Comparison of ENCODE assay signal across 9 cellular contexts in genomic region chr11:57323503-57324153, GRCh38. TPM values are rescaled to one million over a fixed set of nuclear protein-coding genes. Genes with fewer than 3 reads are reported as not detected.
DNase-seq lines count a peak whose midpoint lies in the region; ATAC-seq and TF ChIP-seq lines count a peak whose summit lies in the region.
"Had no signal": no experiment of that assay in that cellular context is flagged by ENCODE, and none has a peak within 500 bp of the region (broad histone marks: within the 10 kb centered on the region; RNA-seq: fewer than 3 reads in every experiment).

No MANE protein-coding gene starts in this region.

- H3K14ac ChIP-seq in neuronal stem cell (ENCODE audit: low read length): peak overlapping the region; percentile 73

- peak overlapping the region; percentile 90 for H3K27ac Mint-ChIP-seq in endothelial cell (ENCODE audit: unreplicated experiment)

- H3K27me3 Mint-ChIP-seq in endothelial cell (ENCODE audit: unreplicated experiment): peaks cover 23% of the 10 kb centered on the region

- H3K4me1 ChIP-seq in Panc1 (ENCODE audit: control insufficient read depth, insufficient read depth, low read length) (peaks cover 39% of the 10 kb centered on the region), neuronal stem cell (ENCODE audit: control insufficient read depth in 2 of 2, insufficient read depth in 1 of 2, low read depth in 1 of 2, low read length in 2 of 2) (peaks cover 21 to 30% of the 10 kb centered on the region in 2 donors)

- H3K4me3 ChIP-seq in Panc1 (ENCODE audit: low read depth in 2 of 2, low read length in 2 of 2): peak overlapping the region; percentile 71 to 77
- H3K4me3 ChIP-seq in neuronal stem cell (ENCODE audit: low read length in 2 of 2): peak overlapping the region; percentile 72 to 85

- no peaks in the 10 kb centered on the region for H3K9me3 Mint-ChIP-seq in endothelial cell (ENCODE audit: unreplicated experiment)

- peak overlapping the region; percentile 96 for H2AK5ac ChIP-seq in neuronal stem cell (ENCODE audit: low read depth, low read length)

- WGBS in neuronal stem cell (ENCODE audit: extremely low coverage in 2 of 2, insufficient read length in 2 of 2, insufficient replicate concordance in 1 of 2), 2 donors: no CpG with 5 or more reads among the region's 11 CpGs

- peak overlapping the region; percentile 90 for H2BK5ac ChIP-seq in neuronal stem cell (ENCODE audit: low read length)

- peaks cover 47% of the 10 kb centered on the region for H3K36me3 Mint-ChIP-seq in endothelial cell (ENCODE audit: low read depth, unreplicated experiment)

- in situ Hi-C loops in Panc1 (cut with HindIII; ENCODE audit: low pct_unique_long_range_greater_than_20kb, low sequenced_read_pairs): no loop called here

- H2AFZ ChIP-seq in neuronal stem cell (ENCODE audit: low read length): peak overlapping the region; percentile 84

- CTCF ChIA-PET in Panc1 (lab: Charles Lee): no interaction called here

- H3K27ac ChIP-seq in Panc1 (ENCODE audit: low read length): peak overlapping the region; percentile 86
- H3K27ac ChIP-seq in neuronal stem cell (replicated peaks; ENCODE audit: low read length): peak overlapping the region; percentile 92

- peak overlapping the region; percentile 89 for H3K4me2 ChIP-seq in neuronal stem cell (ENCODE audit: insufficient read depth, low read length, poor library complexity, severe bottlenecking)

- H3K4me1 Mint-ChIP-seq in endothelial cell (ENCODE audit: unreplicated experiment): peaks cover 62% of the 10 kb centered on the region

- peak overlapping the region; percentile 68 for H3K23ac ChIP-seq in neuronal stem cell (ENCODE audit: low read depth, low read length, poor library complexity)

- ATAC-seq in Panc1: no peak
- ATAC-seq in HG03460 (IDR thresholded peaks at IDR 0.05; ENCODE audit: unreplicated experiment): no peak
- ATAC-seq in GM19463 (IDR thresholded peaks at IDR 0.05; ENCODE audit: unreplicated experiment): no peak

- DNase-seq in COLO829 (ENCODE audit: low spot score) (peak; percentile 56), Panc1 (ENCODE audit: low read depth, low spot score) (no peak), endothelial cell (ENCODE audit: low spot score) (no peak), neuronal stem cell (ENCODE audit: low spot score) (no peak), NCI-H187 treated with DMSO at 0.1 percent for 48 hours (lab: John Stamatoyannopoulos, UW) (no peak), UCSD-AML1 (lab: John Stamatoyannopoulos, UW; ENCODE audit: unreplicated experiment) (no peak)

- H3K36me3 ChIP-seq in Panc1 (ENCODE audit: control insufficient read depth, insufficient read depth, low read length): peaks cover 11% of the 10 kb centered on the region; the same call in 1 of the 2 replicates
- H3K36me3 ChIP-seq in neuronal stem cell (replicated peaks in 1 of 2; ENCODE audit: control insufficient read depth in 2 of 2, insufficient read depth in 2 of 2, low read length in 2 of 2): peaks cover 40 to 60% of the 10 kb centered on the region in 2 donors

- H2BK15ac ChIP-seq in neuronal stem cell (ENCODE audit: low read length): no peak overlapping the region

- no peak overlapping the region for H4K91ac ChIP-seq in neuronal stem cell (ENCODE audit: low read depth, low read length, poor library complexity)

- peak overlapping the region; percentile 75 for H2BK12ac ChIP-seq in neuronal stem cell (ENCODE audit: low read length)

- H3K4ac ChIP-seq in neuronal stem cell (ENCODE audit: low read length): no peak overlapping the region

- POLR2A ChIA-PET in Panc1 (lab: Charles Lee): no interaction called here

- BruUV-seq in Panc1 (replicated peaks; lab: Mats Ljungman, UMichigan): no TSS peak

- peaks cover 17% of the 10 kb centered on the region for H3K79me1 ChIP-seq in neuronal stem cell (ENCODE audit: low read depth, low read length)

- TF ChIP-seq CTCF in Panc1 (IDR thresholded peaks at IDR 0.05) (no peak), endothelial cell (IDR thresholded peaks at IDR 0.05; ENCODE audit: unreplicated experiment) (no peak)

- H3K27me3 ChIP-seq in Panc1 (ENCODE audit: control insufficient read depth, insufficient read depth, low read length) (no peaks in the 10 kb centered on the region), neuronal stem cell (ENCODE audit: control insufficient read depth in 3 of 3, insufficient read depth in 3 of 3, low read depth in 1 of 3, low read length in 3 of 3) (no peaks in the 10 kb centered on the region)

- peak overlapping the region; percentile 89 for H3K9ac ChIP-seq in neuronal stem cell (ENCODE audit: low read depth, low read length, poor library complexity)

- peak overlapping the region; percentile 36 for H2BK120ac ChIP-seq in neuronal stem cell (ENCODE audit: low read depth, low read length)

- H3K9me3 ChIP-seq in Panc1 (ENCODE audit: control insufficient read depth, insufficient read depth, low read depth, low read length) (no peaks in the 10 kb centered on the region), neuronal stem cell (replicated peaks in 1 of 2; ENCODE audit: control insufficient read depth in 2 of 2, insufficient read depth in 1 of 2, low read depth in 1 of 2, low read length in 2 of 2) (peaks cover 0 to 1% of the 10 kb centered on the region in 2 donors)

- H3K18ac ChIP-seq in neuronal stem cell (ENCODE audit: low read length): peak overlapping the region; percentile 99

- peak overlapping the region; percentile 95 for H3K4me3 Mint-ChIP-seq in endothelial cell (ENCODE audit: unreplicated experiment)

- intact Hi-C loops in Panc1 (cut with micrococcal nuclease; ENCODE audit: unreplicated experiment): no loop called here

- H4K8ac ChIP-seq in neuronal stem cell (ENCODE audit: low read depth, low read length): no peak overlapping the region

RNA-seq across cellular contexts. Expression of gene TNKS1BP1, which starts 1.1 kb away (rescaled TPM):
- total RNA-seq in Panc1 (2021; ENCODE audit: unreplicated experiment) (94.6 TPM), endothelial cell (ENCODE audit: unreplicated experiment) (122 TPM)
- 78.0 TPM for polyA plus RNA-seq in Panc1 (2012; ENCODE audit: insufficient read length)
- 77.7 TPM for polyA plus RNA-seq in neuronal stem cell (2013, experiment 1 of 2)
- 73.2 TPM for polyA plus RNA-seq in neuronal stem cell (2013, experiment 2 of 2)

RNA-seq across cellular contexts. Expression of gene SSRP1, which starts 12.1 kb away (rescaled TPM):
- total RNA-seq in Panc1 (2021; ENCODE audit: unreplicated experiment): 173 TPM
- 153 TPM for polyA plus RNA-seq in Panc1 (2012; ENCODE audit: insufficient read length)
- 134 TPM for total RNA-seq in endothelial cell (ENCODE audit: unreplicated experiment)
- 208 TPM for polyA plus RNA-seq in neuronal stem cell (2013, experiment 1 of 2)
- 198 TPM for polyA plus RNA-seq in neuronal stem cell (2013, experiment 2 of 2)

RNA-seq across cellular contexts. Expression of gene P2RX3, which starts 14.5 kb away (rescaled TPM):
- not detected for total RNA-seq in Panc1 (2021; ENCODE audit: unreplicated experiment)
- not detected for polyA plus RNA-seq in Panc1 (2012; ENCODE audit: insufficient read length)
- 0.23 TPM for total RNA-seq in endothelial cell (ENCODE audit: unreplicated experiment)
- polyA plus RNA-seq in neuronal stem cell (2013, experiment 1 of 2): 2.9 TPM
- 2.7 TPM for polyA plus RNA-seq in neuronal stem cell (2013, experiment 2 of 2)
- total RNA-seq: LHCN-M2 had no signal

RNA-seq across cellular contexts. Expression of gene PRG3, which starts 57.3 kb away (rescaled TPM):
- total RNA-seq in Panc1 (2021; ENCODE audit: unreplicated experiment): not detected
- not detected for polyA plus RNA-seq in Panc1 (2012; ENCODE audit: insufficient read length)
- not detected for total RNA-seq in endothelial cell (ENCODE audit: unreplicated experiment)
- polyA plus RNA-seq in neuronal stem cell (2013, experiment 1 of 2): not detected
- not detected for polyA plus RNA-seq in neuronal stem cell (2013, experiment 2 of 2)
- total RNA-seq: LHCN-M2 had no signal
